In the genomic region with DNA sequence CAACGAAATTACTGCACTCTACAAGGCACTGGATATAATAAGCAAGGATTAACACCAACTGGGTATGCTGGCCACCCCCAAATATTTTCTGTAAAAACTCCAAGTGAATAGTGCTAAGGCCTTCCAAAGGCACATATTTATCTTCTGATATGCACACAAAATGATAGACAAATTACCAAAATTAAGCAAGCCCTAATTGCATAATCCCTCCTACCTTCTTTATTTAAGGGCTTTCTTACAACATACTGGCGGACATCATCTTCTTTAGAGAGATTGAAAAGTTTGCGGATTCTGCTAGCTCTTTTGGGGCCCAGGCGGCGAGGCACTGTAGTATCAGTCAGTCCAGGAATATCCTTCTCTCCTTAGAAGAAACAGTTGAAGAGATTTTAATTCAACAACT, we compare ENCODE assay signal across 9 cellular contexts. TPM values are rescaled to one million over a fixed set of nuclear protein-coding genes. Genes with fewer than 3 reads are reported as not detected.
A peak's percentile ranks its signal among the peaks of the same experiment; 100 is the strongest.
DNase-seq lines count a peak whose midpoint lies in the region; FAIRE-seq and TF ChIP-seq lines count a peak whose summit lies in the region.
"Had no signal": no experiment of that assay in that cellular context is flagged by ENCODE, and none has a peak within 500 bp of the region (broad histone marks: within the 10 kb centered on the region; RNA-seq: fewer than 3 reads in every experiment).

No MANE protein-coding gene starts in this region.

- peak in 1 of 2 experiments; percentile 53; a peak in 2 of 3 replicates for TF ChIP-seq POLR2A in H1 (IDR thresholded peaks at IDR 0.05; ENCODE audit: control extremely low read depth in 1 of 2, low read depth in 2 of 2, low read length in 2 of 2)
- no peak for TF ChIP-seq POLR2A in H54 (IDR thresholded peaks at IDR 0.05; ENCODE audit: low read depth, low read length)
- no peak for TF ChIP-seq POLR2A in esophagus muscularis mucosa (IDR thresholded peaks at IDR 0.05; ENCODE audit: low read depth)

- H3K79me1 ChIP-seq in H1 (ENCODE audit: low read depth, low read length) (no peaks in the 10 kb centered on the region), trophoblast cell (ENCODE audit: low read length) (peaks cover 9% of the 10 kb centered on the region)

- no peak for TF ChIP-seq EP300 in H1 (IDR thresholded peaks at IDR 0.05; ENCODE audit: borderline replicate concordance in 1 of 2, low read depth in 2 of 2, low read length in 2 of 2)
- no peak for TF ChIP-seq EP300 in esophagus muscularis mucosa (IDR thresholded peaks at IDR 0.05)

- H3K4ac ChIP-seq in H1 (replicated peaks; ENCODE audit: insufficient read length, low read depth, low read length) (no peak overlapping the region), trophoblast cell (ENCODE audit: low read depth, low read length) (no peak overlapping the region)

- TF ChIP-seq CTCF in OCI-LY1 (IDR thresholded peaks at IDR 0.05; ENCODE audit: low read length) (no peak), H1 (IDR thresholded peaks at IDR 0.05; ENCODE audit: control extremely low read depth in 1 of 3, insufficient read depth in 1 of 3, low read depth in 1 of 3, low read length in 3 of 3) (no peak), esophagus muscularis mucosa (IDR thresholded peaks at IDR 0.05) (no peak)

- H2BK20ac ChIP-seq in H1 (ENCODE audit: low read length): no peak overlapping the region

- no peak overlapping the region for H4K12ac ChIP-seq in trophoblast cell (ENCODE audit: low read depth, low read length)

- no peak overlapping the region for H2AFZ ChIP-seq in OCI-LY1 (ENCODE audit: low read length)
- H2AFZ ChIP-seq in H1 (ENCODE audit: low read length): no peak overlapping the region
- no peak overlapping the region for H2AFZ ChIP-seq in trophoblast cell (ENCODE audit: insufficient read depth, low read length, poor library complexity)

- H3K79me2 ChIP-seq in OCI-LY1 (ENCODE audit: insufficient read depth, low read length) (peaks cover 19% of the 10 kb centered on the region), H1 (ENCODE audit: control insufficient read depth in 1 of 2, insufficient read depth in 2 of 2, low read length in 2 of 2) (peaks cover 7 to 39% of the 10 kb centered on the region in 2 experiments; a peak in 3 of 4 replicates), trophoblast cell (ENCODE audit: control insufficient read depth, insufficient read depth, low read length, poor library complexity) (peaks cover 9% of the 10 kb centered on the region)

- no peak overlapping the region for H2BK5ac ChIP-seq in H1 (ENCODE audit: low read depth, low read length)
- no peak overlapping the region for H2BK5ac ChIP-seq in trophoblast cell (ENCODE audit: low read depth, low read length, poor library complexity)

- CTCF ChIA-PET in H1 (lab: Charles Lee; ENCODE audit: partially characterized antibody): no interaction called here

- intact Hi-C loops in esophagus muscularis mucosa (cut with DNase I): loop anchor here (10.0 kb wide), 1 partner anchor 143 kb away; the partner anchor contains the start of gene DENND4C

- H3K4me3 ChIP-seq in GM08714 (ENCODE audit: low read length) (peak overlapping the region; percentile 100), OCI-LY1 (ENCODE audit: low read depth, low read length, poor library complexity, severe bottlenecking) (peak overlapping the region; percentile 94), H1 (ENCODE audit: extremely low read depth in 1 of 4, insufficient read depth in 2 of 4, low read depth in 3 of 4, low read length in 4 of 4) (peak overlapping the region in 3 of 4 experiments; percentile 75 to 99 (median 90); a peak in 7 of 8 replicates), trophoblast cell (ENCODE audit: low read depth, low read length) (no peak overlapping the region), esophagus muscularis mucosa (peak overlapping the region in 1 of 4 donors; percentile 8)

- peaks cover 22% of the 10 kb centered on the region for H3F3A ChIP-seq in OCI-LY1 (ENCODE audit: insufficient read depth, low read length)

- H3K56ac ChIP-seq in H1 (replicated peaks; ENCODE audit: insufficient read length, low read depth, low read length): no peak overlapping the region

- no peak overlapping the region for H2BK15ac ChIP-seq in H1 (ENCODE audit: low read length)

- DNase-seq in H1 (ENCODE audit: low read depth in 1 of 2, low spot score in 2 of 2) (no peak), trophoblast cell (peak in 1 of 2 donors; percentile 46), H54 (ENCODE audit: insufficient read length, low spot score) (no peak), HuH-7 (ENCODE audit: low spot score) (no peak), esophagus muscularis mucosa (ENCODE audit: extremely low spot score) (no peak)
- DNase-seq: MV-4-11 had no signal

- H2AK5ac ChIP-seq in H1 (ENCODE audit: low read depth, low read length) (no peak overlapping the region), trophoblast cell (ENCODE audit: low read length) (no peak overlapping the region)

- H4K20me1 ChIP-seq in OCI-LY1 (ENCODE audit: insufficient read depth, low read length) (no peaks in the 10 kb centered on the region), H1 (replicated peaks in 1 of 2; ENCODE audit: control insufficient read depth in 1 of 2, insufficient read depth in 2 of 2, low read length in 2 of 2) (peaks cover 5 to 14% of the 10 kb centered on the region in 2 experiments)

- no peaks in the 10 kb centered on the region for H3K9me2 ChIP-seq in OCI-LY1 (ENCODE audit: low read depth, low read length)

- H3K27me3 ChIP-seq in OCI-LY1 (ENCODE audit: insufficient read depth, low read length): no peaks in the 10 kb centered on the region
- H3K27me3 ChIP-seq in H1 (replicated peaks in 1 of 4; ENCODE audit: control insufficient read depth in 3 of 4, extremely low read depth in 1 of 4, insufficient read depth in 3 of 4, low read length in 3 of 4): no peaks in the 10 kb centered on the region
- H3K27me3 ChIP-seq in trophoblast cell (ENCODE audit: insufficient read depth, low read length): no peaks in the 10 kb centered on the region
- H3K27me3 ChIP-seq in esophagus muscularis mucosa: no peaks in the 10 kb centered on the region

- H3K18ac ChIP-seq in H1 (ENCODE audit: extremely low read depth, low read length): no peak overlapping the region
- no peak overlapping the region for H3K18ac ChIP-seq in trophoblast cell (ENCODE audit: low read length)

- H3K14ac ChIP-seq in H1 (ENCODE audit: insufficient read length) (no peak overlapping the region), trophoblast cell (ENCODE audit: low read length) (no peak overlapping the region)

- H3K4me1 ChIP-seq in OCI-LY1 (ENCODE audit: insufficient read depth, low read length, severe bottlenecking) (peaks cover 31% of the 10 kb centered on the region), H1 (replicated peaks in 1 of 4; ENCODE audit: control insufficient read depth in 3 of 4, insufficient read depth in 4 of 4, low read length in 3 of 4) (peaks cover 0 to 7% (median 2%) of the 10 kb centered on the region in 4 experiments; a peak in 2 of 7 replicates), trophoblast cell (ENCODE audit: control insufficient read depth in 1 of 2, insufficient read depth in 2 of 2, low read length in 2 of 2) (peaks cover 0 to 2% of the 10 kb centered on the region in 2 experiments), esophagus muscularis mucosa (peaks cover 22 to 32% (median 31%) of the 10 kb centered on the region in 4 donors)

- peak overlapping the region; percentile 77 for H3K27ac ChIP-seq in OCI-LY1 (ENCODE audit: low read depth, low read length, poor library complexity, severe bottlenecking)
- no peak overlapping the region for H3K27ac ChIP-seq in H1 (ENCODE audit: low read depth, low read length)
- no peak overlapping the region for H3K27ac ChIP-seq in trophoblast cell (ENCODE audit: low read depth, low read length)
- H3K27ac ChIP-seq in esophagus muscularis mucosa (replicated peaks in 1 of 4): peak overlapping the region in 1 of 4 donors; percentile 92

- H2BK120ac ChIP-seq in H1 (replicated peaks; ENCODE audit: low read depth, low read length) (no peak overlapping the region), trophoblast cell (ENCODE audit: insufficient read depth, low read length, poor library complexity) (no peak overlapping the region)

- H3K4me2 ChIP-seq in OCI-LY1 (ENCODE audit: low read length) (peak overlapping the region; percentile 85), H1 (ENCODE audit: insufficient read depth in 1 of 2, low read depth in 2 of 2, low read length in 2 of 2) (peak overlapping the region; percentile 75 to 78), trophoblast cell (ENCODE audit: low read length) (peak overlapping the region; percentile 31)

- H3K23ac ChIP-seq in H1 (ENCODE audit: insufficient read length) (no peak overlapping the region), trophoblast cell (ENCODE audit: low read length) (no peak overlapping the region)

- FAIRE-seq in H1 (lab: Jason Lieb, UNC) (no peak), H54 (lab: Jason Lieb, UNC) (no peak)
- FAIRE-seq: islet of Langerhans had no signal

- H3K36me3 ChIP-seq in OCI-LY1 (ENCODE audit: insufficient read depth, low read length) (peaks cover 66% of the 10 kb centered on the region), H1 (ENCODE audit: control insufficient read depth in 2 of 4, insufficient read depth in 4 of 4, low read length in 3 of 4) (peaks cover 22 to 65% (median 51%) of the 10 kb centered on the region in 4 experiments), trophoblast cell (ENCODE audit: control insufficient read depth in 1 of 2, insufficient read depth in 2 of 2, low read length in 2 of 2) (peaks cover 14 to 29% of the 10 kb centered on the region in 2 experiments), esophagus muscularis mucosa (peaks cover 27 to 60% (median 52%) of the 10 kb centered on the region in 4 donors)

- H4K91ac ChIP-seq in H1 (replicated peaks; ENCODE audit: insufficient read length, low read length) (no peak overlapping the region), trophoblast cell (ENCODE audit: low read depth, low read length) (no peak overlapping the region)

- H3K9me3 ChIP-seq in OCI-LY1 (ENCODE audit: low read length): no peaks in the 10 kb centered on the region
- no peaks in the 10 kb centered on the region for H3K9me3 ChIP-seq in H1 (ENCODE audit: insufficient read depth in 2 of 2, low read depth in 1 of 2, low read length in 1 of 2)
- no peaks in the 10 kb centered on the region for H3K9me3 ChIP-seq in trophoblast cell (ENCODE audit: insufficient read depth, low read depth, low read length)
- H3K9me3 ChIP-seq in esophagus muscularis mucosa: no peaks in the 10 kb centered on the region

- whole genome bisulfite sequencing in H1 (ENCODE audit: extremely low coverage in 1 of 2, insufficient coverage in 1 of 2, insufficient read length in 1 of 2, insufficient replicate concordance in 2 of 2, low coverage in 1 of 2, low lambda C conversion rate in 2 of 2, missing lambda C conversion rate in 1 of 2), 2 experiments: 86% methylated on average over 5 of the region's 5 CpGs; no CpG with 5 or more reads in 1 of the 2 experiments
- no CpG with 5 or more reads among the region's 5 CpGs for WGBS in trophoblast cell (ENCODE audit: extremely low coverage, insufficient coverage, insufficient read length)
- 72% methylated on average over 5 of the region's 5 CpGs for WGBS in esophagus muscularis mucosa

- H4K8ac ChIP-seq in H1 (ENCODE audit: extremely low read depth, insufficient read depth, low read length) (no peak overlapping the region), trophoblast cell (ENCODE audit: low read depth, low read length) (no peak overlapping the region)

- no peak overlapping the region for H4K5ac ChIP-seq in H1 (ENCODE audit: insufficient read length, low read depth, low read length)

- H3K23me2 ChIP-seq in H1 (ENCODE audit: low read depth, low read length): peaks cover 9% of the 10 kb centered on the region

- TF ChIP-seq RAD21 in H1 (IDR thresholded peaks at IDR 0.05 in 1 of 2, conservative IDR thresholded peaks at IDR 0.05 in 1 of 2; ENCODE audit: low read depth in 2 of 2, low read length in 2 of 2): no peak

- POLR2A ChIA-PET in H1 (lab: Charles Lee; ENCODE audit: partially characterized antibody): interaction anchor here (0.7 to 6.5 kb wide), 26 partner anchors 8 to 355 kb away, joined by 3 to 113 read pairs (median 4); partner anchors contain the start of gene DENND4C

- H2BK12ac ChIP-seq in H1 (ENCODE audit: low read depth, low read length) (no peak overlapping the region), trophoblast cell (ENCODE audit: low read length) (no peak overlapping the region)

- peak overlapping the region; percentile 89 for H3K9ac ChIP-seq in OCI-LY1 (ENCODE audit: low read length)
- H3K9ac ChIP-seq in H1 (replicated peaks in 1 of 4; ENCODE audit: extremely low read depth in 1 of 4, low read depth in 3 of 4, low read length in 3 of 4): peak overlapping the region in 3 of 4 experiments; percentile 34 to 77 (median 50); a peak in 4 of 7 replicates
- H3K9ac ChIP-seq in trophoblast cell (ENCODE audit: low read length): no peak overlapping the region

RNA-seq across cellular contexts. Expression of gene RPS6, which starts 1.9 kb away (rescaled TPM):
- total RNA-seq in H1 (2021; fragmentation: NEBNext Ultra II Directional; extraction: Animal tissue kit (Norgen Biotek cat#: 25700)): 2,913 and 2,954 TPM in 2 replicates
- 1,041 and 1,494 TPM in 2 replicates for polyA plus RNA-seq in H1 (2011; rRNA removed)
- 2,375 TPM for polyA plus RNA-seq in H1 (2011; cell fraction: cytosol; rRNA removed)
- 1,553 TPM for polyA plus RNA-seq in H1 (2011; cell fraction: nucleus; rRNA removed)
- polyA plus RNA-seq in H1 (2012, experiment 1 of 2): 2,528 to 2,958 TPM (median 2,677 TPM) in 4 replicates
- 423 TPM for polyA plus RNA-seq in H1 (2012, experiment 2 of 2)
- 2,850 TPM for polyA plus RNA-seq in H1 (2013, experiment 1 of 2)
- polyA plus RNA-seq in H1 (2013, experiment 2 of 2): 2,765 TPM
- polyA minus RNA-seq in H1 (2011; rRNA and poly(A)+ RNA removed): 1,030 and 1,238 TPM in 2 replicates
- 496 TPM for polyA minus RNA-seq in H1 (2011; cell fraction: cytosol; rRNA and poly(A)+ RNA removed)
- 568 TPM for polyA minus RNA-seq in H1 (2011; cell fraction: nucleus; rRNA and poly(A)+ RNA removed)
- 1,694 and 1,740 TPM in 2 replicates for polyA plus RNA-seq in trophoblast cell (2013)
- 1,000 to 10,000 TPM in 3 of 4 donors, 100 to 1,000 TPM in 1; 941 to 1,713 (median 1,180) TPM for total RNA-seq in esophagus muscularis mucosa

RNA-seq across cellular contexts. Expression of gene ACER2, which starts 30.7 kb away (rescaled TPM):
- total RNA-seq in H1 (2021; fragmentation: NEBNext Ultra II Directional; extraction: Animal tissue kit (Norgen Biotek cat#: 25700)): 8.8 and 9.9 TPM in 2 replicates
- 6.4 and 7.4 TPM in 2 replicates for polyA plus RNA-seq in H1 (2011; rRNA removed)
- polyA plus RNA-seq in H1 (2011; cell fraction: cytosol; rRNA removed): 6.6 TPM
- 6.3 TPM for polyA plus RNA-seq in H1 (2011; cell fraction: nucleus; rRNA removed)
- 4.0 to 7.4 TPM (median 5.3 TPM) in 4 replicates for polyA plus RNA-seq in H1 (2012, experiment 1 of 2)
- 0.73 TPM for polyA plus RNA-seq in H1 (2012, experiment 2 of 2)
- 9.0 TPM for polyA plus RNA-seq in H1 (2013, experiment 1 of 2)
- polyA plus RNA-seq in H1 (2013, experiment 2 of 2): 9.5 TPM
- polyA minus RNA-seq in H1 (2011; rRNA and poly(A)+ RNA removed): 38.6 and 44.2 TPM in 2 replicates
- polyA minus RNA-seq in H1 (2011; cell fraction: cytosol; rRNA and poly(A)+ RNA removed): 9.7 TPM
- 13.2 TPM for polyA minus RNA-seq in H1 (2011; cell fraction: nucleus; rRNA and poly(A)+ RNA removed)
- polyA plus RNA-seq in trophoblast cell (2013): 14.6 and 15.6 TPM in 2 replicates
- total RNA-seq in esophagus muscularis mucosa: 1 to 10 TPM; 1.8 to 4.1 (median 2.6) TPM

Comparison
In these comparisons a context has a peak if more than half of its experiments do, and no peak if none do; other contexts are left out.
1. H3K4me2 ChIP-seq: peak in every context shown above with its lines; median percentile 85 in OCI-LY1; 76 in H1; 31 in trophoblast cell.